Comparison of ENCODE assay signal across 1 cellular context in genomic region chr10:109429956-109430760, GRCh38.
TF ChIP-seq lines count a peak whose summit lies in the region.

No MANE protein-coding gene starts in this region.

TF ChIP-seq in SK-N-SH, 30 proteins besides CTCF, POLR2A, EP300 and RAD21 (continued from another document):
- no peak for TF ChIP-seq POLR2AphosphoS5 (IDR thresholded peaks at IDR 0.05; ENCODE audit: low read depth, low read length)
- no peak for TF ChIP-seq PBX3 (IDR thresholded peaks at IDR 0.05)
- no peak for TF ChIP-seq SMC3 (IDR thresholded peaks at IDR 0.05; ENCODE audit: low read depth, low read length)
- no peak for TF ChIP-seq RXRA (IDR thresholded peaks at IDR 0.05; ENCODE audit: borderline replicate concordance, low read depth)
- peak; percentile 55 for TF ChIP-seq FOSL2 (IDR thresholded peaks at IDR 0.05; ENCODE audit: borderline replicate concordance, low read depth)
- TF ChIP-seq RCOR1 (IDR thresholded peaks at IDR 0.05; ENCODE audit: low read length), result no peak
